ENCODE assay signal across 8 cellular contexts in the genomic region with DNA sequence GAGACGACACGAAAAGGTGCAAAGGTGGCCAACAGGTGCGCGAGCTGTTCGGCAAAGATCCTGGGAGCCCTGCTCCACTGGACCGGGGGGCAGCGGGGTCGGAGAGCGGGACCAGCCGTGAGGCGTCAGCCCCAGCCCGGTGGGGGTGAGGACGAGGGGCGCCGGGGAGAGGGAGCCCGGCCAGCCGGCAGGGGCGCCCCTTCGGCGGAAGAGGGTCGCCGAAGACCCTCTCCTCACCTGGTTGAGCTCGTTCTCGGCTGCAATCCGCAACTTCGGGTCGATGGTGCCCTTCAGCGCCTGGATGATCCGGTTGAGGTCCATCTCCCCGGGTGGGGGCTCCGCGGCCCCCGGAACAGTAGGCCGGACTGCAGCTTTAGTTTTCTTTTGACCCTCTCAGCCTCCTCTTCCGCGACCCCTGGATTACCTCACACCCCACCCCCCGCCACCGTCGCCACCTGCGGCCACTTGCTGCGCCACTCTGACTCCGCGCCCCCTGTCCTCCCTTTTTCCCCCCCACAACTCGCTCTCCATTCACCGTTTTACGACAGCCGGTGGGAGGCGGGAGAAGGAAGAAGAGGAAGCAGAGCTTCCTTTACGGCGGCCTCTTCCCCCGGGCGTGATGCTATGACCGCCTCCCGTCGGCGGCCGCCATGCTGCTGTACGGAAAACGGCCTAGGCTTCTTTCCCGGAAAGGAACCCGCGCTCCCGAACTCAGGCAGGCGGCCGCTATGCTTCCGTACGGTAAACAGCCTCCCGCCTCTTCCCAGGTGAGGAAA. TPM values are rescaled to one million over a fixed set of nuclear protein-coding genes. Genes with fewer than 3 reads are reported as not detected.
DNase-seq lines count a peak whose midpoint lies in the region; ATAC-seq, FAIRE-seq and TF ChIP-seq lines count a peak whose summit lies in the region.

A gene (minus strand): TSS at position 543 of the 776 bp plus-strand sequence. CDS start 222 bp downstream, at position 321.

- peak; percentile 71 for ATAC-seq in GM21526 (IDR thresholded peaks at IDR 0.05; ENCODE audit: low FRiP score, unreplicated experiment)

- peak; percentile 90 for FAIRE-seq in endothelial cell of umbilical vein (lab: Jason Lieb, UNC)

- no peaks in the 10 kb centered on the region for H3K36me3 ChIP-seq in OCI-LY3 (replicated peaks; ENCODE audit: low read depth, low read length)
- H3K36me3 ChIP-seq in endothelial cell of umbilical vein (ENCODE audit: control insufficient read depth in 2 of 2, extremely low read depth in 1 of 2, insufficient read depth in 2 of 2, low read length in 2 of 2) = no peaks in the 10 kb centered on the region

- intact Hi-C loops in endothelial cell of umbilical vein (cut with micrococcal nuclease) = loop anchor here (1.0 kb wide), 3 partner anchors 59 to 112 kb away; a partner anchor contains a TSS

- POLR2A ChIA-PET in endothelial cell of umbilical vein (lab: Charles Lee) = interaction anchor here (0.6 to 1.8 kb wide), 3 partner anchors 23 to 301 kb away, joined by 4 to 9 read pairs (median 5); a partner anchor contains a TSS

- peak within 1 kb of the TSS; percentile 93 for H2AFZ ChIP-seq in OCI-LY3 (ENCODE audit: low read depth, low read length)
- peak within 1 kb of the TSS; percentile 87 for H2AFZ ChIP-seq in endothelial cell of umbilical vein (ENCODE audit: low read depth, low read length)

- dilution Hi-C loops in endothelial cell of umbilical vein (cut with MboI; ENCODE audit: extremely low pct_ligation_motif_present, low sequenced_read_pairs) = no loop called here

- H3K4me3 ChIP-seq in OCI-LY3 (ENCODE audit: low read length) = peak within 1 kb of the TSS; percentile 97
- peak within 1 kb of the TSS; percentile 52 to 96 (median 78) for H3K4me3 ChIP-seq in endothelial cell of umbilical vein (replicated peaks in 1 of 3; ENCODE audit: insufficient read depth in 1 of 3, low read depth in 1 of 3, low read length in 3 of 3)

- peak; percentile 33 for TF ChIP-seq POLR2A in endothelial cell of umbilical vein (IDR thresholded peaks at IDR 0.05; ENCODE audit: low read depth, low read length)

- DNase-seq in DMS114 treated with DMSO at 0.1 percent for 48 hours (lab: John Stamatoyannopoulos, UW; ENCODE audit: unreplicated experiment) = peak; percentile 87
- DNase-seq in HuH-7.5 (ENCODE audit: low spot score) = peak; percentile 86
- peak; percentile 75 for DNase-seq in activated T-cell treated with anti-CD3 and anti-CD28 coated beads for 1 hour (ENCODE audit: low read depth)
- DNase-seq in endothelial cell of umbilical vein (ENCODE audit: low read depth, low spot score) = peak; percentile 89
- peak; percentile 82 for DNase-seq in middle frontal gyrus (ENCODE audit: extremely low spot score, low spot score)
- peak; percentile 52 to 69 for DNase-seq in stimulated activated CD8-positive, alpha-beta memory T cell treated with anti-CD3 and anti-CD28 coated beads, Interleukin-4, amount 100 ng/mL, for 1 hour (ENCODE audit: low read depth in 2 of 2, low spot score in 1 of 2)

- H3K9me3 ChIP-seq in OCI-LY3 (ENCODE audit: insufficient read depth, low read length) = no peaks in the 10 kb centered on the region
- H3K9me3 ChIP-seq in endothelial cell of umbilical vein (replicated peaks; ENCODE audit: control insufficient read depth, insufficient read depth, low read length) = no peaks in the 10 kb centered on the region

- BruUV-seq in endothelial cell of umbilical vein (replicated peaks; lab: Mats Ljungman, UMichigan) = no TSS peak

- H3K4me2 ChIP-seq in OCI-LY3 (ENCODE audit: low read length) (peak within 1 kb of the TSS; percentile 78), endothelial cell of umbilical vein (ENCODE audit: insufficient read depth, low read length) (peak within 1 kb of the TSS; percentile 68)

- H4K20me1 ChIP-seq in OCI-LY3 (ENCODE audit: insufficient read depth, low read length) (no peaks in the 10 kb centered on the region; the same call in 1 of the 2 replicates), endothelial cell of umbilical vein (replicated peaks; ENCODE audit: control insufficient read depth, extremely low read depth, insufficient read depth, low read length) (no peaks in the 10 kb centered on the region)

- H3K4me1 ChIP-seq in OCI-LY3 (ENCODE audit: low read length) (peaks cover 16% of the 10 kb centered on the region), endothelial cell of umbilical vein (ENCODE audit: control insufficient read depth, extremely low read depth, insufficient read depth, low read length) (peaks cover 20% of the 10 kb centered on the region)

- TF ChIP-seq CTCF in OCI-LY3 (IDR thresholded peaks at IDR 0.05; ENCODE audit: low read depth, low read length) = peak; percentile 37
- TF ChIP-seq CTCF in endothelial cell of umbilical vein (IDR thresholded peaks at IDR 0.05; ENCODE audit: extremely low read depth in 1 of 2, insufficient read depth in 1 of 2, low read depth in 1 of 2, low read length in 2 of 2) = peak; percentile 20 to 59

- H3K27ac ChIP-seq in OCI-LY3 (ENCODE audit: low read length) (peak within 1 kb of the TSS; percentile 45), endothelial cell of umbilical vein (ENCODE audit: insufficient read depth, low read depth, low read length) (peak within 1 kb of the TSS; percentile 26)

- H3K79me2 ChIP-seq in OCI-LY3 (ENCODE audit: low read length) (peaks cover 45% of the 10 kb centered on the region), endothelial cell of umbilical vein (ENCODE audit: control insufficient read depth, insufficient read depth, low read length) (peaks cover 41% of the 10 kb centered on the region)

- CTCF ChIA-PET in endothelial cell of umbilical vein (lab: Charles Lee) = interaction anchor here (0.6 to 2.4 kb wide), 19 partner anchors 10 to 1320 kb away, joined by 3 to 10 read pairs (median 4); no protein-coding TSS in a partner anchor

- H3K9ac ChIP-seq in OCI-LY3 (ENCODE audit: low read length) (peak within 1 kb of the TSS; percentile 87), endothelial cell of umbilical vein (replicated peaks; ENCODE audit: extremely low read depth, insufficient read depth, low read length) (peak within 1 kb of the TSS; percentile 67)

- no peaks in the 10 kb centered on the region for H3K9me1 ChIP-seq in endothelial cell of umbilical vein (replicated peaks; ENCODE audit: control insufficient read depth, extremely low read depth, insufficient read depth, low read length)

- H3K27me3 ChIP-seq in OCI-LY3 (ENCODE audit: low read depth, low read length) = no peaks in the 10 kb centered on the region
- H3K27me3 ChIP-seq in endothelial cell of umbilical vein (ENCODE audit: control insufficient read depth in 2 of 2, insufficient read depth in 2 of 2, low read length in 2 of 2) = no peaks in the 10 kb centered on the region

TF ChIP-seq in endothelial cell of umbilical vein, 7 proteins besides CTCF, POLR2A, EP300 and RAD21:
- peak; percentile 17 for TF ChIP-seq POLR2AphosphoS5 (IDR thresholded peaks at IDR 0.05; ENCODE audit: insufficient read depth, low read depth, low read length)
- no peak for TF ChIP-seq FOS (IDR thresholded peaks at IDR 0.05; ENCODE audit: borderline replicate concordance, insufficient read depth, low read length)

RNA-seq across cellular contexts. Expression of the gene that starts here (rescaled TPM):
- 44.7 and 52.5 TPM in 2 replicates for total RNA-seq in endothelial cell of umbilical vein
- polyA plus RNA-seq in endothelial cell of umbilical vein = 5.1 and 7.2 TPM in 2 replicates
- polyA plus RNA-seq in endothelial cell of umbilical vein (2011; cell fraction: cytosol; rRNA removed) = 8.5 and 8.8 TPM in 2 replicates
- polyA plus RNA-seq in endothelial cell of umbilical vein (2011; cell fraction: nucleus; rRNA removed) = 22.6 and 24.3 TPM in 2 replicates
- 26.9 and 33.4 TPM in 2 replicates for polyA plus RNA-seq in endothelial cell of umbilical vein (2012)
- polyA minus RNA-seq in endothelial cell of umbilical vein = 40.9 and 55.9 TPM in 2 replicates
- 20.1 TPM for polyA minus RNA-seq in endothelial cell of umbilical vein (2011; cell fraction: cytosol; rRNA and poly(A)+ RNA removed)
- polyA minus RNA-seq in endothelial cell of umbilical vein (2011; cell fraction: nucleus; rRNA and poly(A)+ RNA removed) = 24.5 and 49.5 TPM in 2 replicates

Comparison
In these comparisons a context has a peak if more than half of its experiments do, and no peak if none do; other contexts are left out.
1. Peak in every context shown above with its lines: DNase-seq, ATAC-seq, H3K4me3 ChIP-seq and H3K27ac ChIP-seq.